Comparison of ENCODE assay signal across 17 cellular contexts in the genomic region with DNA sequence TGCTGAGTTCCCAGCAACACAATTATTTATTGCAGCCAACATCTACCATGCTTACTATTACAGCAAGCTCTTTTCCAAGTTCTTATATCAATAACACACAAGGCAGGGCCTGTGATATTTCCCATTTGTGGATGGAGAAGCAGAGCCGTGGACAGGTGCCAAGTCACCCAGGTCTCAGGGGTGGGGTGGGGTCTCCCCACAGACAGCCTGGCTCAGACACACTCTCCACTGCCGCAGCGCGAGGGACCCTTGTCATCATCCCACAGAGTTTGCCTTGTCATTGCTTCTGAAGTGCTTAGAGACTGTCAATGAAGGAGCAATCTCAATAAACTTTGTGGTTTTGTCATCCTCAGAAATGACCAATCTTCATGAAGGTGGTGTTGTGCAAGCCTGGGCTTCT.
A peak's percentile ranks its signal among the peaks of the same experiment; 100 is the strongest.
DNase-seq lines count a peak whose midpoint lies in the region; TF ChIP-seq lines count a peak whose summit lies in the region.
"Had no signal": no experiment of that assay in that cellular context is flagged by ENCODE, and none has a peak within 500 bp of the region (broad histone marks: within the 10 kb centered on the region; RNA-seq: fewer than 3 reads in every experiment).

No MANE protein-coding gene starts in this region.

- H3K27me3 ChIP-seq in mammary epithelial cell (ENCODE audit: insufficient read depth, low read length) (no peaks in the 10 kb centered on the region), esophagus squamous epithelium (no peaks in the 10 kb centered on the region), stomach smooth muscle (ENCODE audit: control insufficient read depth in 1 of 2, insufficient read depth in 2 of 2, low read length in 2 of 2) (no peaks in the 10 kb centered on the region)
- H3K27me3 ChIP-seq: SJCRH30 had no signal

- DNase-seq in MCF 10A (ENCODE audit: unreplicated experiment) (peak; percentile 40), mammary epithelial cell (no peak), NOMO-1 (lab: John Stamatoyannopoulos, UW; ENCODE audit: unreplicated experiment in 2 of 2) (peak; percentile 44 to 74), esophagus squamous epithelium (lab: John Stamatoyannopoulos, UW) (no peak), nucleus accumbens (lab: John Stamatoyannopoulos, UW) (no peak), head of caudate nucleus (no peak), NCI-H187 treated with DMSO at 0.1 percent for 48 hours (lab: John Stamatoyannopoulos, UW) (no peak)
- DNase-seq: Caco-2, HCEC 1CT, NCI-H1105, NCI-H187, NCI-H510A, OCI-M1, RPMI8226, SJCRH30 had no signal

- H4K20me1 ChIP-seq in mammary epithelial cell (ENCODE audit: insufficient read depth, low read length): no peaks in the 10 kb centered on the region

- no peaks in the 10 kb centered on the region for H3K36me3 ChIP-seq in mammary epithelial cell (ENCODE audit: insufficient read depth, low read length)
- no peaks in the 10 kb centered on the region for H3K36me3 ChIP-seq in esophagus squamous epithelium
- H3K36me3 ChIP-seq in stomach smooth muscle (ENCODE audit: control insufficient read depth in 2 of 2, insufficient read depth in 2 of 2, low read length in 2 of 2): no peaks in the 10 kb centered on the region
- H3K36me3 ChIP-seq: SJCRH30 had no signal

- TF ChIP-seq CTCF in MCF 10A (IDR thresholded peaks at IDR 0.05; ENCODE audit: unreplicated experiment) (no peak), mammary epithelial cell (conservative IDR thresholded peaks at IDR 0.05 in 1 of 2, IDR thresholded peaks at IDR 0.05 in 1 of 2; ENCODE audit: extremely low read depth in 1 of 2, insufficient read depth in 1 of 2, low read depth in 1 of 2, low read length in 2 of 2) (no peak), esophagus squamous epithelium (IDR thresholded peaks at IDR 0.05) (no peak)

- no peak overlapping the region for H3K4me3 Mint-ChIP-seq in MCF 10A (ENCODE audit: unreplicated experiment)

- no peak overlapping the region for H2AFZ ChIP-seq in mammary epithelial cell (ENCODE audit: low read depth, low read length)

- H3K9me3 ChIP-seq in mammary epithelial cell (replicated peaks; ENCODE audit: insufficient read depth, low read length) (no peaks in the 10 kb centered on the region), esophagus squamous epithelium (no peaks in the 10 kb centered on the region), stomach smooth muscle (ENCODE audit: control insufficient read depth in 2 of 2, low read length in 2 of 2) (no peaks in the 10 kb centered on the region)
- H3K9me3 ChIP-seq: Caco-2, SJCRH30 had no signal

- peaks cover 43% of the 10 kb centered on the region for H3K4me1 Mint-ChIP-seq in MCF 10A (ENCODE audit: insufficient read depth, unreplicated experiment)

- no peaks in the 10 kb centered on the region for H3K36me3 Mint-ChIP-seq in MCF 10A (ENCODE audit: insufficient read depth, unreplicated experiment)

- H3K4me2 ChIP-seq in mammary epithelial cell (ENCODE audit: insufficient read depth, low read depth, low read length): no peak overlapping the region

- H3K27ac Mint-ChIP-seq in MCF 10A (ENCODE audit: low read depth, unreplicated experiment): no peak overlapping the region

- no peak for TF ChIP-seq POLR2A in esophagus squamous epithelium (IDR thresholded peaks at IDR 0.05)

- intact Hi-C loops in MCF 10A (cut with micrococcal nuclease) (loop anchor here (5.0 to 10.0 kb wide), 2 partner anchors 36 to 91 kb away; no protein-coding TSS in a partner anchor), mammary epithelial cell (cut with micrococcal nuclease) (no loop called here), esophagus squamous epithelium (cut with DNase I) (no loop called here), head of caudate nucleus (cut with DNase I) (no loop called here)

- no peaks in the 10 kb centered on the region for H3K9me3 Mint-ChIP-seq in MCF 10A (ENCODE audit: unreplicated experiment)

- POLR2A ChIA-PET in MCF 10A (lab: Yijun Ruan, JAX): interaction anchor here (1.6 kb wide), 1 partner anchor 24 kb away, joined by 3 read pairs; no protein-coding TSS in a partner anchor

- H3K9ac ChIP-seq in mammary epithelial cell (ENCODE audit: insufficient read depth, low read length) (no peak overlapping the region), stomach smooth muscle (ENCODE audit: low read length in 2 of 2) (no peak overlapping the region)

- dilution Hi-C loops in mammary epithelial cell (cut with HindIII; ENCODE audit: low sequenced_read_pairs): no loop called here

- H3K79me2 ChIP-seq in mammary epithelial cell (ENCODE audit: insufficient read depth, low read length): no peaks in the 10 kb centered on the region

- in situ Hi-C loops in mammary epithelial cell (cut with MboI; ENCODE audit: low sequenced_read_pairs in 2 of 2): no loop called here

- H3K27ac ChIP-seq in mammary epithelial cell (ENCODE audit: insufficient read depth, low read depth, low read length): no peak overlapping the region
- H3K27ac ChIP-seq in esophagus squamous epithelium: peak overlapping the region in 3 of 4 donors; percentile 79 to 87 (median 83)
- peak overlapping the region; percentile 76 for H3K27ac ChIP-seq in stomach smooth muscle (ENCODE audit: low read length)
- H3K27ac ChIP-seq: C4-2B, SJCRH30 had no signal

- H3K4me1 ChIP-seq in mammary epithelial cell (ENCODE audit: insufficient read depth, low read length): peaks cover 7% of the 10 kb centered on the region
- peaks cover 17 to 59% (median 34%) of the 10 kb centered on the region in 3 donors for H3K4me1 ChIP-seq in esophagus squamous epithelium
- peaks cover 30% of the 10 kb centered on the region for H3K4me1 ChIP-seq in stomach smooth muscle (ENCODE audit: control insufficient read depth, insufficient read depth, low read length)
- H3K4me1 ChIP-seq: Caco-2, SJCRH30 had no signal

- BruUV-seq in MCF 10A (replicated peaks; lab: Mats Ljungman, UMichigan): no TSS peak
- BruUV-seq in mammary epithelial cell (replicated peaks; lab: Mats Ljungman, UMichigan): no TSS peak

- H3K4me3 ChIP-seq in mammary epithelial cell (replicated peaks in 1 of 3; ENCODE audit: insufficient read depth in 1 of 3, low read depth in 2 of 3, low read length in 3 of 3) (no peak overlapping the region), esophagus squamous epithelium (no peak overlapping the region), stomach smooth muscle (ENCODE audit: low read length in 2 of 2) (no peak overlapping the region)
- H3K4me3 ChIP-seq: SJCRH30 had no signal

- H3K27me3 Mint-ChIP-seq in MCF 10A (ENCODE audit: insufficient read depth, unreplicated experiment): no peaks in the 10 kb centered on the region

- CTCF ChIA-PET in MCF 10A (lab: Yijun Ruan, JAX) (interaction anchor here (1.0 kb wide), 1 partner anchor 27 kb away, joined by 4 read pairs; no protein-coding TSS in a partner anchor), mammary epithelial cell (lab: Charles Lee; ENCODE audit: low non-redundant PET) (no interaction called here)

- WGBS in mammary epithelial cell (ENCODE audit: low coverage, missing lambda C conversion rate): 100% methylated on average over 3 of the region's 4 CpGs
- 67 to 76% methylated on average over 4 of the region's 4 CpGs for WGBS in esophagus squamous epithelium, 2 donors

Comparison
In these comparisons a context has a peak if more than half of its experiments do, and no peak if none do; other contexts are left out.
1. DNase-seq: peak in MCF 10A (single experiment) and NOMO-1 (2 of 2); none in mammary epithelial cell (single experiment), esophagus squamous epithelium (single experiment), nucleus accumbens (0 of 56), head of caudate nucleus (0 of 42) and NCI-H187 treated with DMSO at 0.1 percent for 48 hours (single experiment).